Comparison of ENCODE assay signal across 15 cellular contexts in the genomic region with DNA sequence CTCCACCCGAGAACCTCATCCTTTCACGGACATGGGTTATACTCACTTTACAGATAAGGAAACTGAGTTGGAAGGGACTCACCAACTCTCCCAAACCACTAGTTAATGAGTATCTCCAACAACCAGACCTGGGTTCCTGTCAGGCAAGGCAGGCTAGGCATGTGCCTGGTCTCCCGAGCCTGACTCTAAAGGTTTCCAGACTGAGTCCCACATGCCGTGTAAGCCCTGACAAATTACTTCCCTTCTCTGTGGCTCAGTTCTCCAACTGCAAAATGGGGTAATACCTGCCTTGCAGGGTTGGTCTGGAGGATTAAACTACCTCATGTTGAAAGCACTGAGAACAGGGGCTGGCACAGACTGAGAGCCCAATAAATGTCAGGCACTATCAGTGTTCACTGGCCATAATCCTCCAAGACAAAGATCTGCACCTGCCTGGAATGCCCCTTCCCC. TPM values are rescaled to one million over a fixed set of nuclear protein-coding genes. Genes with fewer than 3 reads are reported as not detected.
DNase-seq lines count a peak whose midpoint lies in the region; ATAC-seq and TF ChIP-seq lines count a peak whose summit lies in the region.
"Had no signal": no experiment of that assay in that cellular context is flagged by ENCODE, and none has a peak within 500 bp of the region (broad histone marks: within the 10 kb centered on the region; RNA-seq: fewer than 3 reads in every experiment).

No MANE protein-coding gene starts in this region.

- H4K5ac ChIP-seq in H9 (ENCODE audit: insufficient read length, low read depth, low read length), result no peak overlapping the region

- no peak overlapping the region for H3K4me2 ChIP-seq in H9 (ENCODE audit: insufficient read depth, insufficient read length, low read length)

- H2BK12ac ChIP-seq in H9 (ENCODE audit: insufficient read length, low read depth, low read length), result no peak overlapping the region

- H3K9me3 ChIP-seq in CD8-positive, alpha-beta T cell (ENCODE audit: low read length), result no peaks in the 10 kb centered on the region
- no peaks in the 10 kb centered on the region for H3K9me3 ChIP-seq in H9 (ENCODE audit: control insufficient read depth, low read depth, low read length)
- H3K9me3 ChIP-seq: heart right ventricle had no signal

- no peaks in the 10 kb centered on the region for H3K36me3 ChIP-seq in CD8-positive, alpha-beta T cell (ENCODE audit: insufficient read depth, low read length)
- H3K36me3 ChIP-seq: heart right ventricle had no signal

- H3K4me1 ChIP-seq in CD8-positive, alpha-beta T cell (ENCODE audit: insufficient read depth, low read length), result peaks cover 47% of the 10 kb centered on the region
- peaks cover 23% of the 10 kb centered on the region; the same call in 1 of the 2 replicates for H3K4me1 ChIP-seq in H9 (ENCODE audit: insufficient read depth, low read length)

- H4K8ac ChIP-seq in H9 (replicated peaks; ENCODE audit: insufficient read length, low read depth, low read length), result no peak overlapping the region

- H3K79me2 ChIP-seq in H9 (ENCODE audit: insufficient read depth, low read length), result peaks cover 44% of the 10 kb centered on the region; the same call in 1 of the 2 replicates

- H3K23ac ChIP-seq in H9 (ENCODE audit: insufficient read length, low read depth, low read length), result no peak overlapping the region

- no peak for DNase-seq in CD8-positive, alpha-beta T cell
- DNase-seq in H9 (no peak), mesothelial cell of epicardium (ENCODE audit: low spot score in 2 of 2, unreplicated experiment in 2 of 2) (no peak), NCI-H510A treated with DMSO at 0.1 percent for 48 hours (lab: John Stamatoyannopoulos, UW) (no peak), KG1 (lab: John Stamatoyannopoulos, UW) (no peak)
- DNase-seq in activated T-helper 1 cell treated with anti-CD3 and anti-CD28 coated beads, Interleukin-12 subunit alpha, Interleukin-12 subunit beta, Interleukin-2, Interleukin-4 antibody, amounts not matched to agents 30 ng/mL and 10 ng/mL and 1 ng/mL, durations not matched to agents 14 hours and 24 hours and 36 hours (ENCODE audit: low spot score), result no peak
- DNase-seq in activated CD4-positive, alpha-beta memory T cell treated with anti-CD3 and anti-CD28 coated beads, Interleukin-2, amount 10 ng/mL, durations not matched to agents 7 days and 5 days, result no peak
- DNase-seq: activated CD4-positive, CD25-positive, alpha-beta regulatory T cell treated with anti-CD3 and anti-CD28 coated beads, Interleukin-2, amount 50 U/mL, for 72 hours; AML-193; heart right ventricle; NCI-H2171; SHP77 treated with DMSO at 0.1 percent for 48 hours; stimulated activated CD8-positive, alpha-beta memory T cell treated with anti-CD3 and anti-CD28 coated beads, Interleukin-4, amount 100 ng/mL, for 48 hours had no signal

- no peak overlapping the region for H3K27ac ChIP-seq in CD8-positive, alpha-beta T cell (ENCODE audit: low read depth, low read length)
- no peak overlapping the region for H3K27ac ChIP-seq in H9 (ENCODE audit: insufficient read length, low read depth, low read length)

- no peaks in the 10 kb centered on the region for H3K27me3 Mint-ChIP-seq in CD8-positive, alpha-beta T cell (ENCODE audit: low read depth)
- H3K27me3 Mint-ChIP-seq in H9 (ENCODE audit: low read depth), result no peaks in the 10 kb centered on the region
- H3K27me3 Mint-ChIP-seq in activated T-helper 1 cell treated with anti-CD3 and anti-CD28 coated beads, Interleukin-12 subunit alpha, Interleukin-12 subunit beta, Interleukin-2, Interleukin-4 antibody, amounts not matched to agents 30 ng/mL and 10 ng/mL and 1 ng/mL, durations not matched to agents 14 hours and 24 hours and 36 hours (ENCODE audit: insufficient read depth), result no peaks in the 10 kb centered on the region
- H3K27me3 Mint-ChIP-seq in mesothelial cell of epicardium (ENCODE audit: low read depth), result no peaks in the 10 kb centered on the region
- no peaks in the 10 kb centered on the region for H3K27me3 Mint-ChIP-seq in activated CD4-positive, alpha-beta memory T cell treated with anti-CD3 and anti-CD28 coated beads, Interleukin-2, amount 10 ng/mL, durations not matched to agents 7 days and 5 days
- H3K27me3 Mint-ChIP-seq: activated naive CD4-positive, alpha-beta T cell treated with anti-CD3 and anti-CD28 coated beads, Interleukin-2, amount 50 U/mL, for 24 hours had no signal

- H4K20me1 ChIP-seq in H9 (ENCODE audit: control insufficient read depth, insufficient read depth, insufficient read length), result no peaks in the 10 kb centered on the region

- H3K27ac Mint-ChIP-seq in CD8-positive, alpha-beta T cell, result peak overlapping the region; percentile 69
- H3K27ac Mint-ChIP-seq in H9, result peak overlapping the region; percentile 7 to 87 (median 37); a peak in 6 of 7 replicates
- H3K27ac Mint-ChIP-seq in activated T-helper 1 cell treated with anti-CD3 and anti-CD28 coated beads, Interleukin-12 subunit alpha, Interleukin-12 subunit beta, Interleukin-2, Interleukin-4 antibody, amounts not matched to agents 30 ng/mL and 10 ng/mL and 1 ng/mL, durations not matched to agents 14 hours and 24 hours and 36 hours, result peak overlapping the region; percentile 4
- H3K27ac Mint-ChIP-seq in mesothelial cell of epicardium, result peak overlapping the region; percentile 55
- H3K27ac Mint-ChIP-seq in activated CD4-positive, alpha-beta memory T cell treated with anti-CD3 and anti-CD28 coated beads, Interleukin-2, amount 10 ng/mL, durations not matched to agents 7 days and 5 days, result no peak overlapping the region

- H3K79me1 ChIP-seq in H9 (ENCODE audit: insufficient read depth, low read depth, low read length, poor library complexity, severe bottlenecking), result peaks cover 5% of the 10 kb centered on the region

- H2BK20ac ChIP-seq in H9 (ENCODE audit: low read depth, low read length, poor library complexity, severe bottlenecking), result no peak overlapping the region

- H3K4ac ChIP-seq in H9 (ENCODE audit: low read depth, low read length), result no peak overlapping the region

- no peak overlapping the region for H4K91ac ChIP-seq in H9 (ENCODE audit: insufficient read length, low read depth, low read length)

- H3T11ph ChIP-seq in H9 (ENCODE audit: low read length), result no peak overlapping the region

- H2BK15ac ChIP-seq in H9 (ENCODE audit: low read depth, low read length), result no peak overlapping the region

- no peak for TF ChIP-seq CTCF in CD8-positive, alpha-beta T cell (IDR thresholded peaks at IDR 0.05)
- no peak for TF ChIP-seq CTCF in H9 (conservative IDR thresholded peaks at IDR 0.05)
- TF ChIP-seq CTCF in mesothelial cell of epicardium (IDR thresholded peaks at IDR 0.05; ENCODE audit: unreplicated experiment), result no peak

- no peak overlapping the region for H2AK5ac ChIP-seq in H9 (ENCODE audit: insufficient read length, low read length)

- no CpG with 5 or more reads among the region's 4 CpGs for WGBS in H9 (ENCODE audit: extremely low coverage, insufficient read length, low lambda C conversion rate)

- H2AFZ ChIP-seq in H9 (ENCODE audit: low read length), result no peak overlapping the region

- no peak overlapping the region for H3K4me3 ChIP-seq in CD8-positive, alpha-beta T cell (ENCODE audit: low read depth, low read length)
- H3K4me3 ChIP-seq: heart right ventricle had no signal

- no peaks in the 10 kb centered on the region for H3K23me2 ChIP-seq in H9 (ENCODE audit: insufficient read length, low read depth, low read length, poor library complexity, severe bottlenecking)

- no peak overlapping the region for H2BK5ac ChIP-seq in H9 (ENCODE audit: insufficient read length, low read length)

- intact Hi-C loops in CD8-positive, alpha-beta T cell (cut with DNase I, micrococcal nuclease), result no loop called here
- intact Hi-C loops in activated T-helper 1 cell treated with anti-CD3 and anti-CD28 coated beads, Interleukin-12 subunit alpha, Interleukin-12 subunit beta, Interleukin-2, Interleukin-4 antibody, amounts not matched to agents 30 ng/mL and 10 ng/mL and 1 ng/mL, durations not matched to agents 14 hours and 24 hours and 36 hours (cut with micrococcal nuclease), result no loop called here

- no peak overlapping the region for H3K56ac ChIP-seq in H9 (ENCODE audit: insufficient read length, low read depth, low read length)

- no peaks in the 10 kb centered on the region for H3K27me3 ChIP-seq in CD8-positive, alpha-beta T cell (ENCODE audit: insufficient read depth, low read length)
- H3K27me3 ChIP-seq in H9 (ENCODE audit: insufficient read depth, low read length), result no peaks in the 10 kb centered on the region
- H3K27me3 ChIP-seq: heart right ventricle had no signal

- no peak overlapping the region for H3K4me3 Mint-ChIP-seq in CD8-positive, alpha-beta T cell
- H3K4me3 Mint-ChIP-seq in H9 (no peak overlapping the region), mesothelial cell of epicardium (no peak overlapping the region)
- H3K4me3 Mint-ChIP-seq in activated T-helper 1 cell treated with anti-CD3 and anti-CD28 coated beads, Interleukin-12 subunit alpha, Interleukin-12 subunit beta, Interleukin-2, Interleukin-4 antibody, amounts not matched to agents 30 ng/mL and 10 ng/mL and 1 ng/mL, durations not matched to agents 14 hours and 24 hours and 36 hours, result no peak overlapping the region
- no peak overlapping the region for H3K4me3 Mint-ChIP-seq in activated CD4-positive, alpha-beta memory T cell treated with anti-CD3 and anti-CD28 coated beads, Interleukin-2, amount 10 ng/mL, durations not matched to agents 7 days and 5 days
- H3K4me3 Mint-ChIP-seq: activated naive CD4-positive, alpha-beta T cell treated with anti-CD3 and anti-CD28 coated beads, Interleukin-2, amount 50 U/mL, for 24 hours had no signal

- no peaks in the 10 kb centered on the region for H3K9me3 Mint-ChIP-seq in CD8-positive, alpha-beta T cell
- H3K9me3 Mint-ChIP-seq in H9 (no peaks in the 10 kb centered on the region), mesothelial cell of epicardium (no peaks in the 10 kb centered on the region)
- no peaks in the 10 kb centered on the region for H3K9me3 Mint-ChIP-seq in activated T-helper 1 cell treated with anti-CD3 and anti-CD28 coated beads, Interleukin-12 subunit alpha, Interleukin-12 subunit beta, Interleukin-2, Interleukin-4 antibody, amounts not matched to agents 30 ng/mL and 10 ng/mL and 1 ng/mL, durations not matched to agents 14 hours and 24 hours and 36 hours
- H3K9me3 Mint-ChIP-seq in activated CD4-positive, alpha-beta memory T cell treated with anti-CD3 and anti-CD28 coated beads, Interleukin-2, amount 10 ng/mL, durations not matched to agents 7 days and 5 days, result no peaks in the 10 kb centered on the region
- H3K9me3 Mint-ChIP-seq: activated naive CD4-positive, alpha-beta T cell treated with anti-CD3 and anti-CD28 coated beads, Interleukin-2, amount 50 U/mL, for 24 hours had no signal

- H3K9ac ChIP-seq in H9 (ENCODE audit: extremely low read depth, insufficient read length, low read length), result no peak overlapping the region

- H3K4me1 Mint-ChIP-seq in CD8-positive, alpha-beta T cell (ENCODE audit: low read depth), result peaks cover 68% of the 10 kb centered on the region
- H3K4me1 Mint-ChIP-seq in H9 (peaks cover 63 to 72% of the 10 kb centered on the region in 2 experiments), mesothelial cell of epicardium (peaks cover 62% of the 10 kb centered on the region)
- peaks cover 43% of the 10 kb centered on the region for H3K4me1 Mint-ChIP-seq in activated T-helper 1 cell treated with anti-CD3 and anti-CD28 coated beads, Interleukin-12 subunit alpha, Interleukin-12 subunit beta, Interleukin-2, Interleukin-4 antibody, amounts not matched to agents 30 ng/mL and 10 ng/mL and 1 ng/mL, durations not matched to agents 14 hours and 24 hours and 36 hours (ENCODE audit: low read depth)
- H3K4me1 Mint-ChIP-seq in activated CD4-positive, alpha-beta memory T cell treated with anti-CD3 and anti-CD28 coated beads, Interleukin-2, amount 10 ng/mL, durations not matched to agents 7 days and 5 days, result peaks cover 25% of the 10 kb centered on the region

- CTCF ChIA-PET in CD8-positive, alpha-beta T cell (lab: Charles Lee), result no interaction called here
- CTCF ChIA-PET in activated CD4-positive, alpha-beta memory T cell treated with anti-CD3 and anti-CD28 coated beads, Interleukin-2, amount 10 ng/mL, durations not matched to agents 7 days and 5 days (lab: Charles Lee), result no interaction called here

- peaks cover 36% of the 10 kb centered on the region for H3K36me3 Mint-ChIP-seq in CD8-positive, alpha-beta T cell
- H3K36me3 Mint-ChIP-seq in H9 (ENCODE audit: insufficient read depth in 1 of 3, low read depth in 3 of 3) (peaks cover 22 to 44% (median 26%) of the 10 kb centered on the region in 3 experiments; a peak in 6 of 7 replicates), mesothelial cell of epicardium (peaks cover 11% of the 10 kb centered on the region)
- H3K36me3 Mint-ChIP-seq in activated T-helper 1 cell treated with anti-CD3 and anti-CD28 coated beads, Interleukin-12 subunit alpha, Interleukin-12 subunit beta, Interleukin-2, Interleukin-4 antibody, amounts not matched to agents 30 ng/mL and 10 ng/mL and 1 ng/mL, durations not matched to agents 14 hours and 24 hours and 36 hours (ENCODE audit: low read depth), result peaks cover 19% of the 10 kb centered on the region
- peaks cover 4% of the 10 kb centered on the region for H3K36me3 Mint-ChIP-seq in activated CD4-positive, alpha-beta memory T cell treated with anti-CD3 and anti-CD28 coated beads, Interleukin-2, amount 10 ng/mL, durations not matched to agents 7 days and 5 days (ENCODE audit: low read depth)

- ATAC-seq in CD8-positive, alpha-beta T cell, result no peak
- no peak for ATAC-seq in GM21529 (IDR thresholded peaks at IDR 0.05; ENCODE audit: unreplicated experiment)

- POLR2A ChIA-PET in CD8-positive, alpha-beta T cell (lab: Charles Lee), result no interaction called here
- POLR2A ChIA-PET in activated CD4-positive, alpha-beta memory T cell treated with anti-CD3 and anti-CD28 coated beads, Interleukin-2, amount 10 ng/mL, durations not matched to agents 7 days and 5 days (lab: Charles Lee), result no interaction called here

- no peak overlapping the region for H3K18ac ChIP-seq in H9 (ENCODE audit: insufficient read length, low read depth, low read length)

- H2BK120ac ChIP-seq in H9 (ENCODE audit: low read depth, low read length, poor library complexity, severe bottlenecking), result no peak overlapping the region

- no peak overlapping the region for H3K14ac ChIP-seq in H9 (ENCODE audit: insufficient read depth, low read length)

RNA-seq across cellular contexts. Expression of a gene that starts 34.2 kb away (rescaled TPM):
- 10 to 100 TPM; 41.5 to 47.7 TPM for total RNA-seq in CD8-positive, alpha-beta T cell
- total RNA-seq in H9 (2021), result 119 and 126 TPM in 2 replicates
- 98.0 and 110 TPM in 2 replicates for total RNA-seq in activated T-helper 1 cell treated with anti-CD3 and anti-CD28 coated beads, Interleukin-12 subunit alpha, Interleukin-12 subunit beta, Interleukin-2, Interleukin-4 antibody, amounts not matched to agents 30 ng/mL and 10 ng/mL and 1 ng/mL, durations not matched to agents 14 hours and 24 hours and 36 hours
- total RNA-seq in mesothelial cell of epicardium, result 171 to 188 TPM (median 172 TPM) in 3 replicates
- total RNA-seq in activated CD4-positive, alpha-beta memory T cell treated with anti-CD3 and anti-CD28 coated beads, Interleukin-2, amount 10 ng/mL, durations not matched to agents 7 days and 5 days, result 10 to 100 TPM; 90.0 TPM
